Comparison of ENCODE assay signal across 1 cellular context in genomic region chr1:173507205-173507846, GRCh38.
TF ChIP-seq lines count a peak whose summit lies in the region.

No MANE protein-coding gene starts in this region.

TF ChIP-seq in WTC11, 78 proteins besides CTCF, POLR2A, EP300 and RAD21 (continued from another document):
- TF ChIP-seq AFF4 (CRISPR knock-in tag; IDR thresholded peaks at IDR 0.05; ENCODE audit: borderline replicate concordance) (no peak), MAX (CRISPR knock-in tag; IDR thresholded peaks at IDR 0.05) (no peak), RORB (CRISPR knock-in tag; IDR thresholded peaks at IDR 0.05) (no peak), NR1H2 (CRISPR knock-in tag; IDR thresholded peaks at IDR 0.05) (no peak)
TF ChIP-seq in WTC11: peak in this region for 0.
